Comparison of ENCODE assay signal across 8 cellular contexts in the genomic region with DNA sequence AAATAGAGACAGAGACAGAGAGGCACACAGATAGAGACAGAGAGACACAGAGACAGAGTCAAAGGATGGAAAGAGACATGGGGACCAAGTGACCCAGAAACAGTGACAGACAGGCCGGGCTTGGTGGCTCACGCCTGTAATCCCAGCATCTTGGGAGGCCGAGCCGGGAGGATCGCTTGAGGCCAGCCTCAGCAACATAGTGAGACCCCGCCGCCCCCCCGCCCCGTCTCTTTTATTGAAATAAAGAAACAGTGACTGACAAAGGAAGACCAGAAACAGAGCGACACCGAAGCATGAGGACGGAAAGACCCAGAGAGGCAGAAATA. TPM values are rescaled to one million over a fixed set of nuclear protein-coding genes. Genes with fewer than 3 reads are reported as not detected.
A peak's percentile ranks its signal among the peaks of the same experiment; 100 is the strongest.
DNase-seq lines count a peak whose midpoint lies in the region; ATAC-seq and TF ChIP-seq lines count a peak whose summit lies in the region.

No MANE protein-coding gene starts in this region.

- H2BK5ac ChIP-seq in mesendoderm (ENCODE audit: low read length), result no peak overlapping the region

- H2AK5ac ChIP-seq in mesendoderm (ENCODE audit: low read length), result no peak overlapping the region

- ATAC-seq in central memory CD8-positive, alpha-beta T cell (replicated peaks; ENCODE audit: extremely low read depth, poor library complexity, severe bottlenecking), result no peak
- no peak for ATAC-seq in upper lobe of right lung
- ATAC-seq in GM21381 (IDR thresholded peaks at IDR 0.05; ENCODE audit: unreplicated experiment), result no peak

- H3K4me3 ChIP-seq in mesendoderm (ENCODE audit: low read length) (no peak overlapping the region), upper lobe of right lung (peak overlapping the region; percentile 55)

- peak overlapping the region; percentile 83 for H3K4me3 Mint-ChIP-seq in activated naive CD4-positive, alpha-beta T cell treated with anti-CD3 and anti-CD28 coated beads for 36 hours
- peak overlapping the region; percentile 77 for H3K4me3 Mint-ChIP-seq in central memory CD8-positive, alpha-beta T cell

- H3K27ac ChIP-seq in mesendoderm (ENCODE audit: low read depth, low read length) (no peak overlapping the region), upper lobe of right lung (peak overlapping the region; percentile 51)

- peaks cover 18% of the 10 kb centered on the region for H3K27me3 Mint-ChIP-seq in activated naive CD4-positive, alpha-beta T cell treated with anti-CD3 and anti-CD28 coated beads for 36 hours (ENCODE audit: low read depth)
- H3K27me3 Mint-ChIP-seq in central memory CD8-positive, alpha-beta T cell, result peaks cover 28% of the 10 kb centered on the region

- CTCF ChIA-PET in activated naive CD4-positive, alpha-beta T cell treated with anti-CD3 and anti-CD28 coated beads for 36 hours (lab: Charles Lee), result interaction anchor here (1.0 to 1.3 kb wide), 2 partner anchors 50 to 156 kb away, joined by 3 to 5 read pairs; no protein-coding TSS in a partner anchor

- intact Hi-C loops in activated naive CD4-positive, alpha-beta T cell treated with anti-CD3 and anti-CD28 coated beads for 36 hours (cut with micrococcal nuclease), result loop anchor here (1.0 to 10.0 kb wide), 8 partner anchors 45 to 190 kb away; no protein-coding TSS in a partner anchor
- intact Hi-C loops in upper lobe of right lung (cut with DNase I), result no loop called here

- H4K8ac ChIP-seq in mesendoderm (ENCODE audit: low read depth, low read length), result no peak overlapping the region

- no peaks in the 10 kb centered on the region for H3K9me3 ChIP-seq in upper lobe of right lung

- no peak overlapping the region for H3K27ac Mint-ChIP-seq in activated naive CD4-positive, alpha-beta T cell treated with anti-CD3 and anti-CD28 coated beads for 36 hours
- peak overlapping the region; percentile 68 for H3K27ac Mint-ChIP-seq in central memory CD8-positive, alpha-beta T cell (ENCODE audit: low read depth)

- H2BK120ac ChIP-seq in mesendoderm (ENCODE audit: low read depth, low read length), result no peak overlapping the region

- no peak for DNase-seq in activated naive CD4-positive, alpha-beta T cell treated with anti-CD3 and anti-CD28 coated beads for 36 hours
- no peak for DNase-seq in activated naive CD4-positive, alpha-beta T cell treated with Interleukin-2 at 50 U/mL for 16 hours
- no peak for DNase-seq in central memory CD8-positive, alpha-beta T cell (ENCODE audit: low spot score in 2 of 2)
- DNase-seq in mesendoderm, result no peak
- peak; percentile 76 for DNase-seq in upper lobe of right lung
- DNase-seq in NCI-H2171 treated with DMSO at 0.1 percent for 48 hours (lab: John Stamatoyannopoulos, UW), result no peak
- no peak for DNase-seq in NK-92 (lab: John Stamatoyannopoulos, UW; ENCODE audit: unreplicated experiment)

- H3K27me3 ChIP-seq in mesendoderm (ENCODE audit: insufficient read depth, low read length, poor library complexity) (no peaks in the 10 kb centered on the region), upper lobe of right lung (no peaks in the 10 kb centered on the region)

- H3K9me3 Mint-ChIP-seq in activated naive CD4-positive, alpha-beta T cell treated with anti-CD3 and anti-CD28 coated beads for 36 hours, result no peaks in the 10 kb centered on the region
- no peaks in the 10 kb centered on the region for H3K9me3 Mint-ChIP-seq in central memory CD8-positive, alpha-beta T cell

- H3K79me2 ChIP-seq in mesendoderm (ENCODE audit: control insufficient read depth, insufficient read depth, low read length), result peaks cover 33% of the 10 kb centered on the region

- H3K36me3 ChIP-seq in mesendoderm (ENCODE audit: control insufficient read depth, insufficient read depth, low read length) (no peaks in the 10 kb centered on the region), upper lobe of right lung (no peaks in the 10 kb centered on the region)

- no peak overlapping the region for H3K9ac ChIP-seq in mesendoderm (ENCODE audit: low read length)

- H3K23ac ChIP-seq in mesendoderm (ENCODE audit: low read length), result no peak overlapping the region

- no peak overlapping the region for H3K4ac ChIP-seq in mesendoderm (ENCODE audit: low read depth, low read length)

- no peaks in the 10 kb centered on the region for H3K36me3 Mint-ChIP-seq in activated naive CD4-positive, alpha-beta T cell treated with anti-CD3 and anti-CD28 coated beads for 36 hours (ENCODE audit: low read depth)
- peaks cover 4% of the 10 kb centered on the region for H3K36me3 Mint-ChIP-seq in central memory CD8-positive, alpha-beta T cell (ENCODE audit: insufficient read depth)

- no peak overlapping the region for H3K4me2 ChIP-seq in mesendoderm (ENCODE audit: low read length)

- WGBS in mesendoderm (ENCODE audit: extremely low coverage, insufficient coverage, low lambda C conversion rate), result no CpG with 5 or more reads among the region's 12 CpGs

- no peak overlapping the region for H3K18ac ChIP-seq in mesendoderm (ENCODE audit: low read length)

- H3K4me1 ChIP-seq in mesendoderm (ENCODE audit: control insufficient read depth, low read depth, low read length) (peaks cover 7% of the 10 kb centered on the region), upper lobe of right lung (peaks cover 25% of the 10 kb centered on the region)

- peaks cover 4% of the 10 kb centered on the region for H3K79me1 ChIP-seq in mesendoderm (ENCODE audit: low read length)

- H4K5ac ChIP-seq in mesendoderm (ENCODE audit: low read length), result no peak overlapping the region

- H3K4me1 Mint-ChIP-seq in activated naive CD4-positive, alpha-beta T cell treated with anti-CD3 and anti-CD28 coated beads for 36 hours (ENCODE audit: low read depth), result peaks cover 20% of the 10 kb centered on the region
- peaks cover 22% of the 10 kb centered on the region for H3K4me1 Mint-ChIP-seq in central memory CD8-positive, alpha-beta T cell

- TF ChIP-seq CTCF in upper lobe of right lung (IDR thresholded peaks at IDR 0.05), result no peak

- no peak overlapping the region for H2BK15ac ChIP-seq in mesendoderm (replicated peaks; ENCODE audit: low read depth)

- peak overlapping the region; percentile 97 for H3K56ac ChIP-seq in mesendoderm (ENCODE audit: low read length)

RNA-seq across cellular contexts. Expression of gene NECTIN2, which starts 0.8 kb away (rescaled TPM):
- 1 to 10 TPM in 1 of 2 experiments, under 1 TPM in 1; 0.88 to 1.1 TPM for total RNA-seq in activated naive CD4-positive, alpha-beta T cell treated with anti-CD3 and anti-CD28 coated beads for 36 hours
- 190 TPM for polyA plus RNA-seq in mesendoderm (2013, experiment 1 of 2)
- polyA plus RNA-seq in mesendoderm (2013, experiment 2 of 2), result 188 TPM
- total RNA-seq in upper lobe of right lung, result 108 TPM

RNA-seq across cellular contexts. Expression of gene BCAM, which starts 36.3 kb away (rescaled TPM):
- total RNA-seq in activated naive CD4-positive, alpha-beta T cell treated with anti-CD3 and anti-CD28 coated beads for 36 hours, result not detected
- polyA plus RNA-seq in mesendoderm (2013, experiment 1 of 2), result 36.8 TPM
- 35.8 TPM for polyA plus RNA-seq in mesendoderm (2013, experiment 2 of 2)
- total RNA-seq in upper lobe of right lung, result 280 TPM

RNA-seq across cellular contexts. Expression of gene TOMM40, which starts 45.8 kb away (rescaled TPM):
- 10 to 100 TPM; 72.6 to 75.0 TPM for total RNA-seq in activated naive CD4-positive, alpha-beta T cell treated with anti-CD3 and anti-CD28 coated beads for 36 hours
- 167 TPM for polyA plus RNA-seq in mesendoderm (2013, experiment 1 of 2)
- 165 TPM for polyA plus RNA-seq in mesendoderm (2013, experiment 2 of 2)
- 52.4 TPM for total RNA-seq in upper lobe of right lung

Comparison
In these comparisons a context has a peak if more than half of its experiments do, and no peak if none do; other contexts are left out.
1. RNA of gene NECTIN2, which starts 0.8 kb away (total RNA-seq): 108 TPM in upper lobe of right lung (single experiment); 0.88 to 1.1 TPM in activated naive CD4-positive, alpha-beta T cell treated with anti-CD3 and anti-CD28 coated beads for 36 hours; every median in the first group is over 10 times any median in the second.
2. RNA of gene BCAM, which starts 36.3 kb away (total RNA-seq): 280 TPM in upper lobe of right lung (single experiment); not detected in activated naive CD4-positive, alpha-beta T cell treated with anti-CD3 and anti-CD28 coated beads for 36 hours; every median in the first group is over 100 times any median in the second.